Comparison of ENCODE assay signal across 12 cellular contexts in the genomic region with DNA sequence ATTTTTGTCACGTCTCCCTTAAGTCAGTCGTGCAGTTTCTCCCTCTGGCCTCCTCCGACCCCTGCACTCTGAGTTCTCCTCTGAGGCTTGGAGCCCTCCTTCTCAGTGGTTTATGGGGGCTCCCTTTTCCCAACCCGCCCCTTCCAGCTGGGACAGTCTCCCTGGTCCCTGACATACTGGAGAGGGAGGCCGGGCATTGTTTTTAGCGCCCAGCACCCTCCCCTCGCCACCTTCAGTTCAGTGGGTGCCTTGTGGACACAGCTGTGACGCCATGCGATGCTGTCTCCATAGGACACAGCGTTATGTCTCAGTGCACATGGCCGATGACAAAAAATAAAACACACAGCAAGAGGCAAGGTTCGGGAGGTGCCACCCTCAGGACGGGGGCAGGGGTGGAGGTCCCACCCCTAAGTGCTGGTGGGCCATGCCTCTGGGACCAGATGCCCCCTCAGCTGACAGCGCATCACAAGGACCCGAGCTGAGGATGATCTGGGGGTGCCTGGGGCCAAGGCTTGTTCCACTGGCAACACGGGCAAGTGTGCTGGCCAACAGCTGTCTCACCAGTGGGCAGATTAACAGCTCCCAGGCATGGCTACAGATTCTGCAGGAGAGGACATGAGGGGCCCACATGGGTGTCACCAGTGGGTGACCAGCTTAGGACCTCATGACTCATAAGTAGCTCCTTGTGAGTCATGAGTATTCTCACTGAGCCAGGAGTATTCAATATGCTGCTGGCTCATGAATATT.
A peak's percentile ranks its signal among the peaks of the same experiment; 100 is the strongest.
DNase-seq lines count a peak whose midpoint lies in the region; ATAC-seq and TF ChIP-seq lines count a peak whose summit lies in the region.
"Had no signal": no experiment of that assay in that cellular context is flagged by ENCODE, and none has a peak within 500 bp of the region (broad histone marks: within the 10 kb centered on the region; RNA-seq: fewer than 3 reads in every experiment).

No MANE protein-coding gene starts in this region.

- H3K4me1 ChIP-seq in A673 (ENCODE audit: insufficient read depth, low read length, poor library complexity, severe bottlenecking) (no peaks in the 10 kb centered on the region), left lung (no peaks in the 10 kb centered on the region), adrenal gland (replicated peaks in 1 of 2) (no peaks in the 10 kb centered on the region)

- H3K9me3 Mint-ChIP-seq in HFFc6 (no peaks in the 10 kb centered on the region), brain (peaks cover 0 to 8% (median under 1%) of the 10 kb centered on the region in 5 experiments)
- H3K9me3 Mint-ChIP-seq: activated T-helper 1 cell treated with anti-CD3 and anti-CD28 coated beads, Interleukin-12 subunit alpha, Interleukin-12 subunit beta, Interleukin-2, Interleukin-4 antibody, amounts not matched to agents 30 ng/mL and 10 ng/mL and 1 ng/mL, durations not matched to agents 14 hours and 24 hours and 36 hours had no signal

- 81 to 90% (median 89%) methylated on average over 10 to 16 of the region's 16 CpGs for WGBS in adrenal gland, 4 donors

- BruUV-seq in A673 (replicated peaks; lab: Mats Ljungman, UMichigan): no TSS peak

- no peaks in the 10 kb centered on the region for H3K27me3 ChIP-seq in A673 (replicated peaks; ENCODE audit: insufficient read depth, low read depth, low read length, poor library complexity)
- peaks cover 0 to 15% of the 10 kb centered on the region in 2 donors for H3K27me3 ChIP-seq in left lung
- H3K27me3 ChIP-seq in adrenal gland: peaks cover 5% of the 10 kb centered on the region

- H3K9me3 ChIP-seq in A673 (ENCODE audit: low read depth, low read length, poor library complexity, severe bottlenecking) (no peaks in the 10 kb centered on the region), left lung (no peaks in the 10 kb centered on the region), adrenal gland (replicated peaks in 1 of 3) (no peaks in the 10 kb centered on the region)

- H3K27ac ChIP-seq in A673 (ENCODE audit: low read depth, low read length, poor library complexity, severe bottlenecking) (no peak overlapping the region), left lung (no peak overlapping the region), adrenal gland (no peak overlapping the region)

- peak; percentile 57 for ATAC-seq in left lung

- DNase-seq in A673 (ENCODE audit: low spot score) (peak; percentile 20), HFFc6 (peak; percentile 59), left lung (peak in 1 of 2 donors; percentile 34), T1000 (lab: John Stamatoyannopoulos, UW) (no peak), NCI-H187 treated with DMSO at 0.1 percent for 48 hours (lab: John Stamatoyannopoulos, UW) (no peak), NCI-H446 treated with DMSO at 0.1 percent for 48 hours (lab: John Stamatoyannopoulos, UW) (no peak), adrenal gland (no peak)
- DNase-seq: cerebellar nuclear complex, head of caudate nucleus had no signal

- no peak for TF ChIP-seq POLR2A in adrenal gland (IDR thresholded peaks at IDR 0.05)

- intact Hi-C loops in A673 (cut with micrococcal nuclease; ENCODE audit: unreplicated experiment): no loop called here
- intact Hi-C loops in left lung (cut with DNase I): no loop called here
- intact Hi-C loops in adrenal gland (cut with DNase I): no loop called here

- no peak for TF ChIP-seq CTCF in A673 (conservative IDR thresholded peaks at IDR 0.05; ENCODE audit: low read depth, low read length)
- no peak for TF ChIP-seq CTCF in HFFc6 (IDR thresholded peaks at IDR 0.05)
- no peak for TF ChIP-seq CTCF in brain (conservative IDR thresholded peaks at IDR 0.05)
- no peak for TF ChIP-seq CTCF in left lung (IDR thresholded peaks at IDR 0.05)
- no peak for TF ChIP-seq CTCF in adrenal gland (IDR thresholded peaks at IDR 0.05)

- CTCF ChIA-PET in A673 (lab: Charles Lee): no interaction called here

- no peak overlapping the region for H3K4me3 ChIP-seq in A673 (ENCODE audit: low read depth, low read length, poor library complexity, severe bottlenecking)
- H3K4me3 ChIP-seq in left lung: no peak overlapping the region
- H3K4me3 ChIP-seq in adrenal gland: no peak overlapping the region
- H3K4me3 ChIP-seq: lung had no signal

- peaks cover 24% of the 10 kb centered on the region for H3K27me3 Mint-ChIP-seq in HFFc6 (ENCODE audit: insufficient read depth)
- peaks cover 11% of the 10 kb centered on the region for H3K27me3 Mint-ChIP-seq in brain

- H3K27ac Mint-ChIP-seq in HFFc6: no peak overlapping the region
- H3K27ac Mint-ChIP-seq in brain: peak overlapping the region in 3 of 5 experiments; percentile 67 to 87 (median 69)
- H3K27ac Mint-ChIP-seq: activated T-helper 1 cell treated with anti-CD3 and anti-CD28 coated beads, Interleukin-12 subunit alpha, Interleukin-12 subunit beta, Interleukin-2, Interleukin-4 antibody, amounts not matched to agents 30 ng/mL and 10 ng/mL and 1 ng/mL, durations not matched to agents 14 hours and 24 hours and 36 hours had no signal

- no peak overlapping the region for H3K4me3 Mint-ChIP-seq in HFFc6
- no peak overlapping the region for H3K4me3 Mint-ChIP-seq in brain
- H3K4me3 Mint-ChIP-seq: activated T-helper 1 cell treated with anti-CD3 and anti-CD28 coated beads, Interleukin-12 subunit alpha, Interleukin-12 subunit beta, Interleukin-2, Interleukin-4 antibody, amounts not matched to agents 30 ng/mL and 10 ng/mL and 1 ng/mL, durations not matched to agents 14 hours and 24 hours and 36 hours had no signal

- POLR2A ChIA-PET in A673 (lab: Charles Lee; ENCODE audit: low non-redundant PET): no interaction called here

- H3K4me1 Mint-ChIP-seq in HFFc6 (ENCODE audit: low read depth): peaks cover 18% of the 10 kb centered on the region
- peaks cover 47% of the 10 kb centered on the region for H3K4me1 Mint-ChIP-seq in brain

- no peaks in the 10 kb centered on the region for H3K36me3 ChIP-seq in A673 (ENCODE audit: insufficient read depth, low read length, poor library complexity, severe bottlenecking)
- no peaks in the 10 kb centered on the region for H3K36me3 ChIP-seq in left lung
- H3K36me3 ChIP-seq in adrenal gland (replicated peaks in 1 of 2): no peaks in the 10 kb centered on the region

- H3K36me3 Mint-ChIP-seq in HFFc6 (ENCODE audit: low read depth) (no peaks in the 10 kb centered on the region), brain (no peaks in the 10 kb centered on the region)

Comparison
In these comparisons a context has a peak if more than half of its experiments do, and no peak if none do; other contexts are left out.
1. DNase-seq: peak in A673 (single experiment) and HFFc6 (single experiment); none in T1000 (single experiment), NCI-H187 treated with DMSO at 0.1 percent for 48 hours (single experiment), NCI-H446 treated with DMSO at 0.1 percent for 48 hours (single experiment) and adrenal gland (0 of 7).